10 cellular contexts compared by ENCODE assay signal in the genomic region with DNA sequence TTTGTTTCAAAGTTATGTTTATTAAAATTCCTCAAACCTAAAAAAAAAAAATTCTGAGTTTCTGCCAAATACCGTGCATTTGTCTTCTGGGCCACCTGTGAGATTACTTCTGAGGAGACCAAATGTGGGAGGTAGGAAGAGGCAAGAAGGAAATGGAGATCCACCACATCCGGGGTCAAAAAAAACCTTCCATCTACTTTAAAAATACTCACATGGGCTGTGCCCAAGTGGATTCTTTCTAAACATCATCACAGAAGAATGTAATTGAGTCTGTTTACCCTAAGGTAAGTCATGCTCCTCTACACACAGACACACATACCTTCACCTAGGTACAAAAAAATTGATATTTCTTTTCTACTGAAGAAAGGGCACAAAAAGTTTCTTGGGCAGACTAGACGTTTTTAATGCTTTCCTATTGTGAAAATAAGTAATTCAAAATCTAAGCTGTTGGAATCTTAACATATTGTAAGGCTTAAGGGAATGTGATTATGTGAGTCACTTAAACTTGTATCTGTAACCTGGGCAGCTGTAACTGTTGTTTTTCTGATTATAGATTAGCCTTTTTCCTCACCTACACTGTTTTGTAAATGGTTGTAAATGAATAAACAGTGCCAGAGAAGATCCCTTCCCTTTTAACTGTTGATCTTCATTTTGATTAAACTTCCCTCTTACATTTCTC. TPM values are rescaled to one million over a fixed set of nuclear protein-coding genes. Genes with fewer than 3 reads are reported as not detected.
DNase-seq lines count a peak whose midpoint lies in the region; ATAC-seq and TF ChIP-seq lines count a peak whose summit lies in the region.
"Had no signal": no experiment of that assay in that cellular context is flagged by ENCODE, and none has a peak within 500 bp of the region (broad histone marks: within the 10 kb centered on the region; RNA-seq: fewer than 3 reads in every experiment).

No MANE protein-coding gene starts in this region.

- TF ChIP-seq CTCF in retinal pigment epithelial cell (conservative IDR thresholded peaks at IDR 0.05; ENCODE audit: low read depth, low read length) = no peak
- no peak for TF ChIP-seq CTCF in testis (IDR thresholded peaks at IDR 0.05)

- H3K4me3 ChIP-seq in retinal pigment epithelial cell (ENCODE audit: low read length) = no peak overlapping the region
- no peak overlapping the region for H3K4me3 ChIP-seq in testis

- H3K4me1 ChIP-seq in testis = peaks cover 42% of the 10 kb centered on the region

- H3K9me3 Mint-ChIP-seq in activated CD4-positive, alpha-beta T cell treated with anti-CD3 and anti-CD28 coated beads, Interleukin-2, amount 10 ng/mL, durations not matched to agents 24 days and 14 days = no peaks in the 10 kb centered on the region
- no peaks in the 10 kb centered on the region for H3K9me3 Mint-ChIP-seq in activated naive CD8-positive, alpha-beta T cell treated with anti-CD3 and anti-CD28 coated beads, Interleukin-2, amount 50 U/mL, for 24 hours

- no peaks in the 10 kb centered on the region for H3K9me3 ChIP-seq in testis

- no peaks in the 10 kb centered on the region for H3K36me3 ChIP-seq in testis (ENCODE audit: low read depth, missing control alignments)

- TF ChIP-seq POLR2A in testis (IDR thresholded peaks at IDR 0.05) = no peak

- H3K4me3 Mint-ChIP-seq in activated CD4-positive, alpha-beta T cell treated with anti-CD3 and anti-CD28 coated beads, Interleukin-2, amount 10 ng/mL, durations not matched to agents 24 days and 14 days = peak overlapping the region; percentile 83
- H3K4me3 Mint-ChIP-seq in activated naive CD8-positive, alpha-beta T cell treated with anti-CD3 and anti-CD28 coated beads, Interleukin-2, amount 50 U/mL, for 24 hours = peak overlapping the region; percentile 77

- 55 to 58% methylated on average over 3 of the region's 3 CpGs for WGBS in testis, 2 donors

- intact Hi-C loops in activated CD4-positive, alpha-beta T cell treated with anti-CD3 and anti-CD28 coated beads, Interleukin-2, amount 10 ng/mL, durations not matched to agents 24 days and 14 days (cut with micrococcal nuclease) = loop anchor here (1.0 kb wide), 2 partner anchors 12 to 19 kb away; a partner anchor contains a TSS
- intact Hi-C loops in testis (cut with DNase I; ENCODE audit: low total_unique reads) = no loop called here

- H3K27me3 Mint-ChIP-seq in activated CD4-positive, alpha-beta T cell treated with anti-CD3 and anti-CD28 coated beads, Interleukin-2, amount 10 ng/mL, durations not matched to agents 24 days and 14 days = no peaks in the 10 kb centered on the region
- no peaks in the 10 kb centered on the region for H3K27me3 Mint-ChIP-seq in activated naive CD8-positive, alpha-beta T cell treated with anti-CD3 and anti-CD28 coated beads, Interleukin-2, amount 50 U/mL, for 24 hours

- peak overlapping the region in 1 of 2 donors; percentile 18 for H3K27ac ChIP-seq in testis

- peak; percentile 22 for ATAC-seq in activated naive CD8-positive, alpha-beta T cell treated with anti-CD3 and anti-CD28 coated beads, Interleukin-2, amount 50 U/mL, for 24 hours
- ATAC-seq: Right ventricle myocardium inferior had no signal

- peaks cover 28% of the 10 kb centered on the region for H3K36me3 Mint-ChIP-seq in activated CD4-positive, alpha-beta T cell treated with anti-CD3 and anti-CD28 coated beads, Interleukin-2, amount 10 ng/mL, durations not matched to agents 24 days and 14 days (ENCODE audit: low read depth)
- H3K36me3 Mint-ChIP-seq in activated naive CD8-positive, alpha-beta T cell treated with anti-CD3 and anti-CD28 coated beads, Interleukin-2, amount 50 U/mL, for 24 hours (ENCODE audit: low read depth) = peaks cover 28% of the 10 kb centered on the region

- H3K4me1 Mint-ChIP-seq in activated CD4-positive, alpha-beta T cell treated with anti-CD3 and anti-CD28 coated beads, Interleukin-2, amount 10 ng/mL, durations not matched to agents 24 days and 14 days = peaks cover 55% of the 10 kb centered on the region
- peaks cover 71% of the 10 kb centered on the region for H3K4me1 Mint-ChIP-seq in activated naive CD8-positive, alpha-beta T cell treated with anti-CD3 and anti-CD28 coated beads, Interleukin-2, amount 50 U/mL, for 24 hours

- peak overlapping the region; percentile 93 for H3K27ac Mint-ChIP-seq in activated CD4-positive, alpha-beta T cell treated with anti-CD3 and anti-CD28 coated beads, Interleukin-2, amount 10 ng/mL, durations not matched to agents 24 days and 14 days
- H3K27ac Mint-ChIP-seq in activated naive CD8-positive, alpha-beta T cell treated with anti-CD3 and anti-CD28 coated beads, Interleukin-2, amount 50 U/mL, for 24 hours = peak overlapping the region; percentile 91

- DNase-seq in activated CD4-positive, alpha-beta T cell treated with anti-CD3 and anti-CD28 coated beads, Interleukin-2, amount 10 ng/mL, durations not matched to agents 24 days and 14 days = peak; percentile 84
- DNase-seq in activated CD4-positive, alpha-beta T cell treated with anti-CD3 and anti-CD28 coated beads, Interleukin-2, amount 50 U/mL, for 4 hours = no peak
- DNase-seq in LoVo (ENCODE audit: low spot score) (peak; percentile 42), retinal pigment epithelial cell (ENCODE audit: low read depth) (peak; percentile 34), testis (no peak), NCI-H2196 treated with DMSO at 0.1 percent for 48 hours (lab: John Stamatoyannopoulos, UW; ENCODE audit: unreplicated experiment) (no peak), NCI-H1694 (lab: John Stamatoyannopoulos, UW) (no peak)
- no peak for DNase-seq in activated naive CD8-positive, alpha-beta T cell treated with anti-CD3 and anti-CD28 coated beads, Interleukin-2, amount 50 U/mL, for 24 hours
- DNase-seq: NCI-H187 treated with DMSO at 0.1 percent for 48 hours had no signal

- H3K27me3 ChIP-seq in testis = no peaks in the 10 kb centered on the region

RNA-seq across cellular contexts. Expression of a gene that starts 19.1 kb away (rescaled TPM):
- total RNA-seq in activated CD4-positive, alpha-beta T cell treated with anti-CD3 and anti-CD28 coated beads, Interleukin-2, amount 10 ng/mL, durations not matched to agents 24 days and 14 days = 104 and 106 TPM in 2 replicates
- total RNA-seq in testis = 100 to 1,000 TPM; 113 to 212 TPM
- 73.6 TPM for polyA plus RNA-seq in testis (ENCODE audit: insufficient read depth, low read depth, low replicate concordance)

Comparison
In these comparisons a context has a peak if more than half of its experiments do, and no peak if none do; other contexts are left out.
1. DNase-seq: peak in activated CD4-positive, alpha-beta T cell treated with anti-CD3 and anti-CD28 coated beads, Interleukin-2, amount 10 ng/mL, durations not matched to agents 24 days and 14 days (single experiment), LoVo (single experiment) and retinal pigment epithelial cell (single experiment); none in activated CD4-positive, alpha-beta T cell treated with anti-CD3 and anti-CD28 coated beads, Interleukin-2, amount 50 U/mL, for 4 hours (0 of 2), activated naive CD8-positive, alpha-beta T cell treated with anti-CD3 and anti-CD28 coated beads, Interleukin-2, amount 50 U/mL, for 24 hours (single experiment), testis (single experiment), NCI-H2196 treated with DMSO at 0.1 percent for 48 hours (single experiment) and NCI-H1694 (single experiment).